ENCODE assay signal across 1 cellular context in genomic region chr3:184250167-184250828, GRCh38.
TF ChIP-seq lines count a peak whose summit lies in the region.

No MANE protein-coding gene starts in this region.

TF ChIP-seq in K562, 482 proteins besides CTCF, POLR2A, EP300 and RAD21 (continued from another document and continues in another):
- TF ChIP-seq ATF7 (IDR thresholded peaks at IDR 0.05) (no peak), ETV1 (tag; conservative IDR thresholded peaks at IDR 0.05; ENCODE audit: low read depth) (no peak), HNRNPL (IDR thresholded peaks at IDR 0.05; ENCODE audit: low read depth, low read length) (no peak), KAT7 (CRISPR knock-in tag; IDR thresholded peaks at IDR 0.05; ENCODE audit: borderline replicate concordance) (0 out of 2 replicates have a peak, but pooled peaks have one; percentile 14), ZNF778 (CRISPR knock-in tag; IDR thresholded peaks at IDR 0.05) (no peak), GTF2A2 (tag; IDR thresholded peaks at IDR 0.05) (no peak), PYGO2 (tag; IDR thresholded peaks at IDR 0.05) (no peak), GATA2 (CRISPR knock-in tag; IDR thresholded peaks at IDR 0.05) (no peak), RFX5 (IDR thresholded peaks at IDR 0.05; ENCODE audit: low read depth, low read length) (no peak), HDGF (IDR thresholded peaks at IDR 0.05) (no peak), ZHX1 (conservative IDR thresholded peaks at IDR 0.05; ENCODE audit: low read length) (no peak), ZNF586 (CRISPR knock-in tag; conservative IDR thresholded peaks at IDR 0.05) (no peak), ZNF507 (tag; conservative IDR thresholded peaks at IDR 0.05) (no peak), MAZ (CRISPR knock-in tag; conservative IDR thresholded peaks at IDR 0.05 in 1 of 2, IDR thresholded peaks at IDR 0.05 in 1 of 2) (peak in 1 of 2 experiments; percentile 74; a peak in 3 of 4 replicates), ZNF592 (IDR thresholded peaks at IDR 0.05) (no peak), ERF (CRISPR knock-in tag; IDR thresholded peaks at IDR 0.05) (no peak), NR3C1 (CRISPR knock-in tag; IDR thresholded peaks at IDR 0.05) (no peak), XRCC3 (IDR thresholded peaks at IDR 0.05) (no peak), C11orf30 (IDR thresholded peaks at IDR 0.05; ENCODE audit: low read depth) (no peak), ZNF3 (CRISPR knock-in tag; IDR thresholded peaks at IDR 0.05) (no peak), RFX1 (IDR thresholded peaks at IDR 0.05) (no peak), NCOA4 (IDR thresholded peaks at IDR 0.05; ENCODE audit: partially characterized antibody) (no peak), CBFB (CRISPR knock-in tag; IDR thresholded peaks at IDR 0.05) (no peak), ZFX (CRISPR knock-in tag; IDR thresholded peaks at IDR 0.05) (no peak), ZNF274 (IDR thresholded peaks at IDR 0.05; ENCODE audit: borderline replicate concordance, low read depth, low read length) (no peak), MBD2 (IDR thresholded peaks at IDR 0.05; ENCODE audit: borderline replicate concordance, low read depth) (no peak), BRD4 (IDR thresholded peaks at IDR 0.05) (no peak), SETDB1 (IDR thresholded peaks at IDR 0.05; ENCODE audit: low read length) (no peak), ZNF639 (CRISPR knock-in tag; conservative IDR thresholded peaks at IDR 0.05 in 1 of 2, IDR thresholded peaks at IDR 0.05 in 1 of 2) (no peak), POLR3A (IDR thresholded peaks at IDR 0.05; ENCODE audit: borderline replicate concordance, extremely low read depth, insufficient read depth, insufficient read length) (no peak), CXXC5 (CRISPR knock-in tag; IDR thresholded peaks at IDR 0.05) (no peak), GATAD2A (IDR thresholded peaks at IDR 0.05) (no peak), NR2C1 (IDR thresholded peaks at IDR 0.05) (no peak), NR2C1 (tag; IDR thresholded peaks at IDR 0.05) (no peak), MAFG (tag; conservative IDR thresholded peaks at IDR 0.05) (no peak), GTF2E2 (tag; IDR thresholded peaks at IDR 0.05) (no peak), YY1 (IDR thresholded peaks at IDR 0.05; ENCODE audit: borderline replicate concordance in 1 of 3, control insufficient read depth in 1 of 3, extremely low read depth in 1 of 3, insufficient read depth in 3 of 3, insufficient read length in 1 of 3, insufficient replicate concordance in 2 of 3, low read depth in 1 of 3, low read length in 2 of 3) (no peak), ZNF76 (CRISPR knock-in tag; IDR thresholded peaks at IDR 0.05; ENCODE audit: borderline replicate concordance) (no peak), KDM4B (IDR thresholded peaks at IDR 0.05; ENCODE audit: borderline replicate concordance in 2 of 2, low read depth in 1 of 2) (no peak), KLF16 (IDR thresholded peaks at IDR 0.05) (0 out of 2 replicates have a peak, but pooled peaks have one; percentile 33), THRAP3 (IDR thresholded peaks at IDR 0.05; ENCODE audit: borderline replicate concordance) (no peak), ZBTB12 (CRISPR knock-in tag; IDR thresholded peaks at IDR 0.05) (no peak), SIRT6 (IDR thresholded peaks at IDR 0.05; ENCODE audit: low read depth, low read length) (no peak), VEZF1 (CRISPR knock-in tag; IDR thresholded peaks at IDR 0.05) (peak; percentile 5; the same call in 1 of the 2 replicates), RBM17 (IDR thresholded peaks at IDR 0.05; ENCODE audit: borderline replicate concordance, low read depth, low read length) (no peak), FOXP1 (CRISPR knock-in tag; IDR thresholded peaks at IDR 0.05) (no peak), CTBP1 (IDR thresholded peaks at IDR 0.05; ENCODE audit: borderline replicate concordance) (no peak), NRF1 (conservative IDR thresholded peaks at IDR 0.05 in 1 of 2, IDR thresholded peaks at IDR 0.05 in 1 of 2) (no peak), THRA (IDR thresholded peaks at IDR 0.05) (no peak), KDM2B (CRISPR knock-in tag; IDR thresholded peaks at IDR 0.05) (no peak), SMARCC2 (IDR thresholded peaks at IDR 0.05; ENCODE audit: low read depth) (no peak), SRF (CRISPR knock-in tag; IDR thresholded peaks at IDR 0.05) (0 out of 4 replicates have a peak, but pooled peaks of 1 of the 2 experiments have one; percentile 36), SMARCE1 (IDR thresholded peaks at IDR 0.05) (0 out of 2 replicates have a peak, but pooled peaks have one; percentile 29), RB1 (IDR thresholded peaks at IDR 0.05; ENCODE audit: low read depth) (peak; percentile 58; the same call in 1 of the 2 replicates), TBL1XR1 (IDR thresholded peaks at IDR 0.05; ENCODE audit: low read length in 2 of 2) (no peak), RCOR1 (IDR thresholded peaks at IDR 0.05; ENCODE audit: borderline replicate concordance in 1 of 2, low read depth in 2 of 2, low read length in 2 of 2) (0 out of 4 replicates have a peak, but pooled peaks of 1 of the 2 experiments have one; percentile 44), BMI1 (IDR thresholded peaks at IDR 0.05; ENCODE audit: low read length) (no peak), ETV5 (CRISPR knock-in tag; IDR thresholded peaks at IDR 0.05; ENCODE audit: low read depth) (no peak), TBP (optimal IDR thresholded peaks at IDR 0.05; ENCODE audit: low read depth, low read length) (peak; percentile 46), USF2 (CRISPR knock-in tag; IDR thresholded peaks at IDR 0.05) (no peak), LCOR (CRISPR knock-in tag; IDR thresholded peaks at IDR 0.05) (0 out of 2 replicates have a peak, but pooled peaks have one; percentile 26), ZNF395 (CRISPR knock-in tag; IDR thresholded peaks at IDR 0.05) (0 out of 2 replicates have a peak, but pooled peaks have one; percentile 27), ZNF347 (CRISPR knock-in tag; IDR thresholded peaks at IDR 0.05; ENCODE audit: low read depth) (no peak), BCL6 (CRISPR knock-in tag; IDR thresholded peaks at IDR 0.05) (no peak), POLR2AphosphoS2 (IDR thresholded peaks at IDR 0.05; ENCODE audit: low read length) (no peak), ZFP30 (CRISPR knock-in tag; IDR thresholded peaks at IDR 0.05; ENCODE audit: borderline replicate concordance) (no peak), CREM (IDR thresholded peaks at IDR 0.05; ENCODE audit: low read depth) (peak; percentile 60), ZNF717 (CRISPR knock-in tag; IDR thresholded peaks at IDR 0.05) (no peak), KDM1A (IDR thresholded peaks at IDR 0.05) (no peak)
